In genomic region chr16:81533175-81533507, GRCh38 we compare ENCODE assay signal across 24 cellular contexts.
DNase-seq lines count a peak whose midpoint lies in the region; ATAC-seq and TF ChIP-seq lines count a peak whose summit lies in the region.
"Had no signal": no experiment of that assay in that cellular context is flagged by ENCODE, and none has a peak within 500 bp of the region (broad histone marks: within the 10 kb centered on the region; RNA-seq: fewer than 3 reads in every experiment).

No MANE protein-coding gene starts in this region.

- H3K4me2 ChIP-seq in osteoblast (ENCODE audit: insufficient read depth, low read length) = no peak overlapping the region

- H3K4me3 ChIP-seq in body of pancreas = no peak overlapping the region
- no peak overlapping the region for H3K4me3 ChIP-seq in vagina
- no peak overlapping the region for H3K4me3 ChIP-seq in osteoblast (ENCODE audit: insufficient read depth, low read length)
- H3K4me3 ChIP-seq: colonic mucosa, psoas muscle, tibial nerve had no signal

- ATAC-seq in natural killer cell = no peak
- no peak for ATAC-seq in natural killer cell treated with Interleukin-12 subunit alpha and Interleukin-12 subunit beta and Interleukin-15 and Interleukin-18, amount 100 ng/mL, for 72 hours
- no peak for ATAC-seq in body of pancreas
- no peak for ATAC-seq in HG03175 (IDR thresholded peaks at IDR 0.05; ENCODE audit: unreplicated experiment)
- ATAC-seq: CD8-positive, alpha-beta T cell; psoas muscle had no signal

- 64 to 72% methylated on average over 3 of the region's 3 CpGs for WGBS in body of pancreas, 2 donors

- H3K27ac Mint-ChIP-seq in natural killer cell = peak overlapping the region; percentile 61 to 73
- H3K27ac Mint-ChIP-seq in natural killer cell treated with Interleukin-12 subunit alpha and Interleukin-12 subunit beta and Interleukin-15 and Interleukin-18, amount 100 ng/mL, for 72 hours = no peak overlapping the region
- H3K27ac Mint-ChIP-seq: B cell; CD8-positive, alpha-beta T cell; T-helper 1 cell treated with Interleukin-12 subunit alpha and Interleukin-12 subunit beta and Interleukin-4 antibody, amounts not matched to agents 30 μg/mL and 1 μg/mL, for 36 hours had no signal

- DNase-seq in natural killer cell (no peak), body of pancreas (no peak), kidney tubule cell (ENCODE audit: low spot score) (peak; percentile 63), vagina (ENCODE audit: extremely low spot score in 2 of 2) (no peak), caudate nucleus (lab: John Stamatoyannopoulos, UW) (no peak), osteoblast (ENCODE audit: insufficient read length, low spot score, missing footprints) (no peak)
- DNase-seq in natural killer cell treated with Interleukin-12 subunit alpha and Interleukin-12 subunit beta and Interleukin-15 and Interleukin-18, amount 100 ng/mL, for 72 hours (ENCODE audit: low spot score) = no peak
- DNase-seq: activated CD8-positive, alpha-beta memory T cell treated with anti-CD3 and anti-CD28 coated beads for 24 hours; activated naive CD4-positive, alpha-beta T cell; CD8-positive, alpha-beta T cell; effector CD8-positive, alpha-beta T cell; foreskin fibroblast; GOT3; NCI-H1105; NCI-H2029; NCI-H345; NCI-H748 treated with DMSO at 0.1 percent for 48 hours had no signal

- no peaks in the 10 kb centered on the region for H3K36me3 Mint-ChIP-seq in natural killer cell
- no peaks in the 10 kb centered on the region for H3K36me3 Mint-ChIP-seq in natural killer cell treated with Interleukin-12 subunit alpha and Interleukin-12 subunit beta and Interleukin-15 and Interleukin-18, amount 100 ng/mL, for 72 hours

- TF ChIP-seq POLR2A in body of pancreas (IDR thresholded peaks at IDR 0.05) (no peak), vagina (IDR thresholded peaks at IDR 0.05) (no peak)

- H3K36me3 ChIP-seq in body of pancreas (replicated peaks in 1 of 2; ENCODE audit: insufficient read depth in 1 of 2, low read depth in 2 of 2) (no peaks in the 10 kb centered on the region), vagina (no peaks in the 10 kb centered on the region), osteoblast (ENCODE audit: insufficient read depth, low read length) (no peaks in the 10 kb centered on the region)
- H3K36me3 ChIP-seq: colonic mucosa, tibial nerve had no signal

- H3K4me3 Mint-ChIP-seq in natural killer cell = no peak overlapping the region
- no peak overlapping the region for H3K4me3 Mint-ChIP-seq in natural killer cell treated with Interleukin-12 subunit alpha and Interleukin-12 subunit beta and Interleukin-15 and Interleukin-18, amount 100 ng/mL, for 72 hours
- H3K4me3 Mint-ChIP-seq: B cell; CD8-positive, alpha-beta T cell; T-helper 1 cell treated with Interleukin-12 subunit alpha and Interleukin-12 subunit beta and Interleukin-4 antibody, amounts not matched to agents 30 μg/mL and 1 μg/mL, for 36 hours had no signal

- no peaks in the 10 kb centered on the region for H3K27me3 ChIP-seq in body of pancreas
- H3K27me3 ChIP-seq in vagina = no peaks in the 10 kb centered on the region
- no peaks in the 10 kb centered on the region for H3K27me3 ChIP-seq in osteoblast (ENCODE audit: insufficient read depth, low read length)
- H3K27me3 ChIP-seq: colonic mucosa, neutrophil, tibial nerve had no signal

- H2AFZ ChIP-seq in osteoblast (ENCODE audit: low read length) = no peak overlapping the region

- intact Hi-C loops in natural killer cell (cut with micrococcal nuclease) = no loop called here
- intact Hi-C loops in body of pancreas (cut with DNase I) = no loop called here
- intact Hi-C loops in vagina (cut with DNase I) = no loop called here

- no peaks in the 10 kb centered on the region for H3K9me3 Mint-ChIP-seq in natural killer cell
- no peaks in the 10 kb centered on the region for H3K9me3 Mint-ChIP-seq in natural killer cell treated with Interleukin-12 subunit alpha and Interleukin-12 subunit beta and Interleukin-15 and Interleukin-18, amount 100 ng/mL, for 72 hours
- H3K9me3 Mint-ChIP-seq: CD8-positive, alpha-beta T cell; T-helper 1 cell treated with Interleukin-12 subunit alpha and Interleukin-12 subunit beta and Interleukin-4 antibody, amounts not matched to agents 30 μg/mL and 1 μg/mL, for 36 hours had no signal

- no peaks in the 10 kb centered on the region for H3K27me3 Mint-ChIP-seq in natural killer cell (ENCODE audit: low read depth in 2 of 2)
- H3K27me3 Mint-ChIP-seq in natural killer cell treated with Interleukin-12 subunit alpha and Interleukin-12 subunit beta and Interleukin-15 and Interleukin-18, amount 100 ng/mL, for 72 hours = no peaks in the 10 kb centered on the region
- H3K27me3 Mint-ChIP-seq: B cell had no signal

- H3K4me1 ChIP-seq in body of pancreas = peaks cover 15% of the 10 kb centered on the region
- H3K4me1 ChIP-seq in vagina = peaks cover 59% of the 10 kb centered on the region
- H3K4me1 ChIP-seq in osteoblast (ENCODE audit: insufficient read depth, low read length) = peaks cover 17% of the 10 kb centered on the region
- H3K4me1 ChIP-seq: psoas muscle had no signal

- no peak for TF ChIP-seq CTCF in natural killer cell (IDR thresholded peaks at IDR 0.05)
- TF ChIP-seq CTCF in body of pancreas (IDR thresholded peaks at IDR 0.05) = no peak
- no peak for TF ChIP-seq CTCF in vagina (IDR thresholded peaks at IDR 0.05)
- no peak for TF ChIP-seq CTCF in osteoblast (IDR thresholded peaks at IDR 0.05; ENCODE audit: extremely low read depth, low read depth, low read length)

- H3K79me2 ChIP-seq in osteoblast (ENCODE audit: insufficient read depth, low read length) = peaks cover 56% of the 10 kb centered on the region

- peaks cover 41 to 52% of the 10 kb centered on the region in 2 donors for H3K4me1 Mint-ChIP-seq in natural killer cell
- peaks cover 29 to 39% of the 10 kb centered on the region in 2 donors for H3K4me1 Mint-ChIP-seq in natural killer cell treated with Interleukin-12 subunit alpha and Interleukin-12 subunit beta and Interleukin-15 and Interleukin-18, amount 100 ng/mL, for 72 hours (ENCODE audit: low read depth in 2 of 2)

- H3K9me3 ChIP-seq in body of pancreas = no peaks in the 10 kb centered on the region
- H3K9me3 ChIP-seq in vagina = no peaks in the 10 kb centered on the region
- no peaks in the 10 kb centered on the region for H3K9me3 ChIP-seq in osteoblast (ENCODE audit: low read depth, low read length)
- H3K9me3 ChIP-seq: colonic mucosa, neutrophil, psoas muscle, tibial nerve had no signal

- H3K27ac ChIP-seq in body of pancreas = peak overlapping the region in 3 of 4 donors; percentile 51 to 60 (median 55)
- peak overlapping the region; percentile 22 for H3K27ac ChIP-seq in vagina
- H3K27ac ChIP-seq in caudate nucleus (ENCODE audit: low read depth, low read length) = no peak overlapping the region
- no peak overlapping the region for H3K27ac ChIP-seq in osteoblast (ENCODE audit: low read depth, low read length)
- H3K27ac ChIP-seq: psoas muscle, tibial nerve had no signal

- peaks cover 44% of the 10 kb centered on the region for H4K20me1 ChIP-seq in osteoblast (ENCODE audit: insufficient read depth, low read length)

Comparison
In these comparisons a context has a peak if more than half of its experiments do, and no peak if none do; other contexts are left out.
1. H3K27ac Mint-ChIP-seq: peak in natural killer cell (2 of 2); none in natural killer cell treated with Interleukin-12 subunit alpha and Interleukin-12 subunit beta and Interleukin-15 and Interleukin-18, amount 100 ng/mL, for 72 hours (0 of 2).
2. H3K27ac ChIP-seq: peak in body of pancreas (3 of 4) and vagina (single experiment); none in caudate nucleus (single experiment) and osteoblast (single experiment).